In genomic region chr18:14250084-14250677, GRCh38 we compare ENCODE assay signal across 7 cellular contexts.
DNase-seq lines count a peak whose midpoint lies in the region; TF ChIP-seq lines count a peak whose summit lies in the region.
"Not testable (repeated sequence)": the region's sequence is repeated elsewhere in the genome, so short reads cannot be mapped to it uniquely, and the experiment has no call there.

No MANE protein-coding gene starts in this region.

- not testable (repeated sequence) for H3K79me2 ChIP-seq in GM23248 (ENCODE audit: insufficient read depth)

- H3F3A ChIP-seq in GM23248 (ENCODE audit: insufficient read depth), result not testable (repeated sequence)

- H3K4me1 Mint-ChIP-seq in activated CD4-positive, alpha-beta T cell treated with anti-CD3 and anti-CD28 coated beads, Interleukin-2, amount 10 ng/mL, durations not matched to agents 24 days and 14 days, result not testable (repeated sequence)

- H2AFZ ChIP-seq in GM23248, result not testable (repeated sequence)

- intact Hi-C loops in activated CD4-positive, alpha-beta T cell treated with anti-CD3 and anti-CD28 coated beads, Interleukin-2, amount 10 ng/mL, durations not matched to agents 24 days and 14 days (cut with micrococcal nuclease), result not testable (repeated sequence)

- not testable (repeated sequence) for H3K4me3 ChIP-seq in GM23248; fibroblast of the aortic adventitia (ENCODE audit: low read depth, low read length)

- H3K27me3 ChIP-seq in GM23248 (replicated peaks; ENCODE audit: insufficient read depth), result not testable (repeated sequence)

- not testable (repeated sequence) for H4K20me1 ChIP-seq in GM23248 (ENCODE audit: insufficient read depth)

- not testable (repeated sequence) for H3K36me3 Mint-ChIP-seq in activated CD4-positive, alpha-beta T cell treated with anti-CD3 and anti-CD28 coated beads, Interleukin-2, amount 10 ng/mL, durations not matched to agents 24 days and 14 days (ENCODE audit: low read depth)

- H3K9ac ChIP-seq in GM23248, result not testable (repeated sequence)

- H3K4me2 ChIP-seq in GM23248 (ENCODE audit: unreplicated experiment), result not testable (repeated sequence)

- not testable (repeated sequence) for H3K9me3 ChIP-seq in GM23248 (ENCODE audit: low read depth)

- not testable (repeated sequence) for H3K27ac ChIP-seq in GM23248
- peak overlapping the region; percentile 26 for H3K27ac ChIP-seq in caudate nucleus (ENCODE audit: low read depth, low read length)

- WGBS in GM23248 (ENCODE audit: low coverage in 1 of 2, low lambda C conversion rate in 2 of 2, missing lambda C conversion rate in 2 of 2), 2 experiments, result 4 to 7% methylated on average over 5 of the region's 5 CpGs

- H3K4me1 ChIP-seq in GM23248 (ENCODE audit: insufficient read depth), result not testable (repeated sequence)

- in situ Hi-C loops in GM23248 (cut with MboI), result not testable (repeated sequence)

- H3K36me3 ChIP-seq in GM23248 (ENCODE audit: low read depth), result not testable (repeated sequence)

- DNase-seq in GM23248 (peak; percentile 13), caudate nucleus (lab: John Stamatoyannopoulos, UW) (peak in 6 of 61 donors; percentile 6 to 40 (median 14)), fibroblast of gingiva (ENCODE audit: low read depth) (peak; percentile 45), fibroblast of the aortic adventitia (ENCODE audit: low read depth) (peak; percentile 40), myocyte (ENCODE audit: low read depth) (peak; percentile 7), stromal cell of bone marrow (ENCODE audit: low read depth) (peak; percentile 25)
- DNase-seq in activated CD4-positive, alpha-beta T cell treated with anti-CD3 and anti-CD28 coated beads, Interleukin-2, amount 10 ng/mL, durations not matched to agents 24 days and 14 days, result peak; percentile 47

- H3K4me3 Mint-ChIP-seq in activated CD4-positive, alpha-beta T cell treated with anti-CD3 and anti-CD28 coated beads, Interleukin-2, amount 10 ng/mL, durations not matched to agents 24 days and 14 days, result not testable (repeated sequence)

- not testable (repeated sequence) for H3K27me3 Mint-ChIP-seq in activated CD4-positive, alpha-beta T cell treated with anti-CD3 and anti-CD28 coated beads, Interleukin-2, amount 10 ng/mL, durations not matched to agents 24 days and 14 days

- TF ChIP-seq CTCF in fibroblast of the aortic adventitia (IDR thresholded peaks at IDR 0.05; ENCODE audit: insufficient read depth, low read length), result not testable (repeated sequence)

- H3K9me3 Mint-ChIP-seq in activated CD4-positive, alpha-beta T cell treated with anti-CD3 and anti-CD28 coated beads, Interleukin-2, amount 10 ng/mL, durations not matched to agents 24 days and 14 days, result not testable (repeated sequence)

- H3K27ac Mint-ChIP-seq in activated CD4-positive, alpha-beta T cell treated with anti-CD3 and anti-CD28 coated beads, Interleukin-2, amount 10 ng/mL, durations not matched to agents 24 days and 14 days, result not testable (repeated sequence)

- H3K9me2 ChIP-seq in GM23248 (ENCODE audit: insufficient read depth), result not testable (repeated sequence)
